8 cellular contexts compared by ENCODE assay signal in genomic region chr10:103969436-103969835, GRCh38. TPM values are rescaled to one million over a fixed set of nuclear protein-coding genes. Genes with fewer than 3 reads are reported as not detected.
A peak's percentile ranks its signal among the peaks of the same experiment; 100 is the strongest.
DNase-seq lines count a peak whose midpoint lies in the region; ATAC-seq and TF ChIP-seq lines count a peak whose summit lies in the region.

No MANE protein-coding gene starts in this region.

- H3K9me3 Mint-ChIP-seq in activated B cell treated with CpG ODN at 0.5 μM for 24 hours, result no peaks in the 10 kb centered on the region
- H3K9me3 Mint-ChIP-seq in glutamatergic neuron (ENCODE audit: unreplicated experiment), result peaks cover 14% of the 10 kb centered on the region
- no peaks in the 10 kb centered on the region for H3K9me3 Mint-ChIP-seq in stimulated activated naive B cell treated with anti-CD40 and anti-IgM and Interleukin-4, amounts not matched to agents 10 μg/mL and 1 μg/mL and 100 μg/mL, for 72 hours

- ATAC-seq in activated B cell treated with CpG ODN at 0.5 μM for 24 hours (ENCODE audit: low read depth) (no peak), omental fat pad (ENCODE audit: low FRiP score) (no peak)
- ATAC-seq in stimulated activated naive B cell treated with anti-CD40 and anti-IgM and Interleukin-4, amounts not matched to agents 10 μg/mL and 1 μg/mL and 100 μg/mL, for 72 hours (replicated peaks), result no peak

- POLR2A ChIA-PET in activated B cell treated with CpG ODN at 0.5 μM for 24 hours (lab: Charles Lee), result interaction anchor here (1.0 to 1.6 kb wide), 2 partner anchors 51 to 152 kb away, joined by 3 to 11 read pairs; partner anchors contain the start of genes SFR1 and STN1

- H3K4me1 Mint-ChIP-seq in activated B cell treated with CpG ODN at 0.5 μM for 24 hours (peaks cover 56% of the 10 kb centered on the region), glutamatergic neuron (ENCODE audit: low read depth, unreplicated experiment) (peaks cover 10% of the 10 kb centered on the region)
- peaks cover 18 to 46% of the 10 kb centered on the region in 2 donors for H3K4me1 Mint-ChIP-seq in stimulated activated naive B cell treated with anti-CD40 and anti-IgM and Interleukin-4, amounts not matched to agents 10 μg/mL and 1 μg/mL and 100 μg/mL, for 72 hours

- peaks cover 14% of the 10 kb centered on the region for H3K36me3 Mint-ChIP-seq in activated B cell treated with CpG ODN at 0.5 μM for 24 hours (ENCODE audit: low read depth)
- H3K36me3 Mint-ChIP-seq in glutamatergic neuron (ENCODE audit: unreplicated experiment), result no peaks in the 10 kb centered on the region
- peaks cover 1 to 4% of the 10 kb centered on the region in 2 donors for H3K36me3 Mint-ChIP-seq in stimulated activated naive B cell treated with anti-CD40 and anti-IgM and Interleukin-4, amounts not matched to agents 10 μg/mL and 1 μg/mL and 100 μg/mL, for 72 hours

- DNase-seq in DMS 273 (lab: John Stamatoyannopoulos, UW; ENCODE audit: unreplicated experiment) (peak; percentile 21), DMS 273 treated with DMSO at 0.1 percent for 48 hours (lab: John Stamatoyannopoulos, UW) (no peak), activated B cell treated with CpG ODN at 0.5 μM for 24 hours (no peak), glutamatergic neuron (no peak), omental fat pad (ENCODE audit: low spot score) (no peak), NCI-H187 (lab: John Stamatoyannopoulos, UW) (no peak)
- no peak for DNase-seq in stimulated activated naive B cell treated with anti-CD40 and anti-IgM and Interleukin-4, amounts not matched to agents 10 μg/mL and 1 μg/mL and 100 μg/mL, for 72 hours
- DNase-seq in stimulated activated CD4-positive, alpha-beta T cell treated with anti-CD3 and anti-CD28 coated beads, Interleukin-2, amount 100 ng/mL, for 24 hours, result no peak

- H3K4me3 Mint-ChIP-seq in activated B cell treated with CpG ODN at 0.5 μM for 24 hours (peak overlapping the region; percentile 95), glutamatergic neuron (ENCODE audit: unreplicated experiment) (peak overlapping the region; percentile 94)
- H3K4me3 Mint-ChIP-seq in stimulated activated naive B cell treated with anti-CD40 and anti-IgM and Interleukin-4, amounts not matched to agents 10 μg/mL and 1 μg/mL and 100 μg/mL, for 72 hours, result peak overlapping the region; percentile 37 to 86

- TF ChIP-seq CTCF in activated B cell treated with CpG ODN at 0.5 μM for 24 hours (IDR thresholded peaks at IDR 0.05) (no peak), glutamatergic neuron (IDR thresholded peaks at IDR 0.05; ENCODE audit: partially characterized antibody, unreplicated experiment) (no peak), omental fat pad (IDR thresholded peaks at IDR 0.05) (no peak)

- CTCF ChIA-PET in activated B cell treated with CpG ODN at 0.5 μM for 24 hours (lab: Charles Lee), result interaction anchor here (1.0 to 1.3 kb wide), 2 partner anchors 151 to 283 kb away, joined by 3 read pairs; no protein-coding TSS in a partner anchor

- intact Hi-C loops in activated B cell treated with CpG ODN at 0.5 μM for 24 hours (cut with micrococcal nuclease), result loop anchor here (2.0 to 5.0 kb wide), 3 partner anchors 13 to 387 kb away; partner anchors contain the start of gene GSTO2

- H3K27ac Mint-ChIP-seq in activated B cell treated with CpG ODN at 0.5 μM for 24 hours (no peak overlapping the region), glutamatergic neuron (ENCODE audit: unreplicated experiment) (peak overlapping the region; percentile 81)
- H3K27ac Mint-ChIP-seq in stimulated activated naive B cell treated with anti-CD40 and anti-IgM and Interleukin-4, amounts not matched to agents 10 μg/mL and 1 μg/mL and 100 μg/mL, for 72 hours, result no peak overlapping the region

- H3K27me3 Mint-ChIP-seq in activated B cell treated with CpG ODN at 0.5 μM for 24 hours (no peaks in the 10 kb centered on the region), glutamatergic neuron (ENCODE audit: unreplicated experiment) (peaks cover 12% of the 10 kb centered on the region)
- H3K27me3 Mint-ChIP-seq in stimulated activated naive B cell treated with anti-CD40 and anti-IgM and Interleukin-4, amounts not matched to agents 10 μg/mL and 1 μg/mL and 100 μg/mL, for 72 hours, result no peaks in the 10 kb centered on the region

RNA-seq across cellular contexts. Expression of gene SLK, which starts 2.5 kb away (rescaled TPM):
- total RNA-seq in activated B cell treated with CpG ODN at 0.5 μM for 24 hours (12.8 and 14.0 TPM in 2 replicates), glutamatergic neuron (ENCODE audit: unreplicated experiment) (122 TPM), omental fat pad (10 to 100 TPM; 49.0 to 97.0 (median 61.8) TPM)

RNA-seq across cellular contexts. Expression of gene STN1, which starts 51.5 kb away (rescaled TPM):
- total RNA-seq in activated B cell treated with CpG ODN at 0.5 μM for 24 hours, result 14.0 and 14.2 TPM in 2 replicates
- total RNA-seq in glutamatergic neuron (ENCODE audit: unreplicated experiment), result 57.1 TPM
- 10 to 100 TPM; 15.4 to 44.7 (median 21.1) TPM for total RNA-seq in omental fat pad
